Comparison of ENCODE assay signal across 1 cellular context in the genomic region with DNA sequence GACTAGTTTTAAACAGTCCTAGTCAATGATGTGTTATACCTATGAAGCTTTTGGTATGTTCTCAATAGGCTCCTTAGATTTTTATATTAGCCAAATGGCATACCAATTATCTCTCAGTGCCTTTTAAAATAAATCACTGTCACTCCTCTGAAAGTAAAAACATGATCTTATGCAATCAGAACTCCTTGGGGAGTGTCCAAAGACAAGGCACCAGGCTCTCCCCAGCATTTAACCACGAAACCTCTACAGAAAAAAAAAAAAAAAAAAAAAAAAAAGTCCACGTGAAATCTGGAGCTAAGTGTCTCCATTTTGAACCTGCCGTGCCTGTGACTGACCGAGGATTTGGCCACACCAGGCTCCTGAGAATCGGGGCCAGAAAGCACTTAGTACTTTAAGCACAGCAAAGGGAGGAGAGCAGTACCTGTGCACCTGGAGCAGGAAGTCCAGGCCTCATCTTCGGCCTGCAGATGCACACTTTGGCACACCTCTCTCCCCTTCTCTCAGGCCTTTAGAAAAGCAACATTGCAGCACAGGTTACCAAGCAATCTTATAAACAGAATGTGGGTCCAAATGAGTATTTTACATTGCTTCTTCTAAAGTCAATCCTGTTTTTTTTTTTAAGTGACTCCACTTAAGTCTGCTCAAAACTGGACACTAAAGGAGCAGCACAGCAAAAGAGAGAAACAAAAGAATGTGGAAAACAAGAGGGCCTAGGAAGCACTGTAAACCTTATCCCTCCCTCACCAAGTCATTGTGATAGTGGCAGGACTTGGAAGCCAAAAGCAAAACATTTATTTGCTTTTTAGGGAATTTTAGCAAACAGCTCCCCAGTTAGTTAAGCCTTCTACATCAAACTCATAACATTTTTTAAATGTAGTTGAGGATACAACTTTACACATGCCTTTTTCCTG.
TF ChIP-seq lines count a peak whose summit lies in the region.

No MANE protein-coding gene starts in this region.

TF ChIP-seq in IMR-90, 13 proteins besides CTCF, POLR2A, EP300 and RAD21:
- TF ChIP-seq CEBPB (IDR thresholded peaks at IDR 0.05; ENCODE audit: low read depth, low read length) (no peak), MAZ (IDR thresholded peaks at IDR 0.05; ENCODE audit: borderline replicate concordance, low read depth, low read length) (no peak), RFX5 (IDR thresholded peaks at IDR 0.05; ENCODE audit: low read depth, low read length) (no peak), MAFK (IDR thresholded peaks at IDR 0.05; ENCODE audit: low read depth, low read length) (no peak), BHLHE40 (IDR thresholded peaks at IDR 0.05; ENCODE audit: low read depth, low read length) (no peak), NFE2L2 (IDR thresholded peaks at IDR 0.05; ENCODE audit: low read depth, low read length) (no peak), MXI1 (IDR thresholded peaks at IDR 0.05; ENCODE audit: borderline replicate concordance, low read depth, low read length) (no peak), SMC3 (IDR thresholded peaks at IDR 0.05; ENCODE audit: low read depth, low read length) (no peak)
- TF ChIP-seq, protein P1, sequence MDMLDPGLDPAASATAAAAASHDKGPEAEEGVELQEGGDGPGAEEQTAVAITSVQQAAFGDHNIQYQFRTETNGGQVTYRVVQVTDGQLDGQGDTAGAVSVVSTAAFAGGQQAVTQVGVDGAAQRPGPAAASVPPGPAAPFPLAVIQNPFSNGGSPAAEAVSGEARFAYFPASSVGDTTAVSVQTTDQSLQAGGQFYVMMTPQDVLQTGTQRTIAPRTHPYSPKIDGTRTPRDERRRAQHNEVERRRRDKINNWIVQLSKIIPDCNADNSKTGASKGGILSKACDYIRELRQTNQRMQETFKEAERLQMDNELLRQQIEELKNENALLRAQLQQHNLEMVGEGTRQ (IDR thresholded peaks at IDR 0.05; ENCODE audit: low read depth, low read length), result no peak
- TF ChIP-seq, protein P2, sequence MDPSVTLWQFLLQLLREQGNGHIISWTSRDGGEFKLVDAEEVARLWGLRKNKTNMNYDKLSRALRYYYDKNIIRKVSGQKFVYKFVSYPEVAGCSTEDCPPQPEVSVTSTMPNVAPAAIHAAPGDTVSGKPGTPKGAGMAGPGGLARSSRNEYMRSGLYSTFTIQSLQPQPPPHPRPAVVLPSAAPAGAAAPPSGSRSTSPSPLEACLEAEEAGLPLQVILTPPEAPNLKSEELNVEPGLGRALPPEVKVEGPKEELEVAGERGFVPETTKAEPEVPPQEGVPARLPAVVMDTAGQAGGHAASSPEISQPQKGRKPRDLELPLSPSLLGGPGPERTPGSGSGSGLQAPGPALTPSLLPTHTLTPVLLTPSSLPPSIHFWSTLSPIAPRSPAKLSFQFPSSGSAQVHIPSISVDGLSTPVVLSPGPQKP (IDR thresholded peaks at IDR 0.05; ENCODE audit: borderline replicate concordance, low read depth, low read length), result no peak
TF ChIP-seq in IMR-90: peak in this region for 0.
